Comparison of ENCODE assay signal across 10 cellular contexts in genomic region chr11:3130269-3131071, GRCh38. TPM values are rescaled to one million over a fixed set of nuclear protein-coding genes. Genes with fewer than 3 reads are reported as not detected.
A peak's percentile ranks its signal among the peaks of the same experiment; 100 is the strongest.
DNase-seq lines count a peak whose midpoint lies in the region; ATAC-seq and TF ChIP-seq lines count a peak whose summit lies in the region.
"Had no signal": no experiment of that assay in that cellular context is flagged by ENCODE, and none has a peak within 500 bp of the region (broad histone marks: within the 10 kb centered on the region; RNA-seq: fewer than 3 reads in every experiment).

No MANE protein-coding gene starts in this region.

- no peak for ATAC-seq in GM18909 (IDR thresholded peaks at IDR 0.05; ENCODE audit: poor library complexity, unreplicated experiment)

- H3K27me3 ChIP-seq in H7 (ENCODE audit: control insufficient read depth, insufficient read depth, low read length) (no peaks in the 10 kb centered on the region), dorsolateral prefrontal cortex (no peaks in the 10 kb centered on the region)
- H3K27me3 ChIP-seq: esophagus muscularis mucosa had no signal

- intact Hi-C loops in dorsolateral prefrontal cortex (cut with DNase I) = no loop called here

- no peak for TF ChIP-seq CTCF in dorsolateral prefrontal cortex (IDR thresholded peaks at IDR 0.05 in 54 of 56, conservative IDR thresholded peaks at IDR 0.05 in 2 of 56; ENCODE audit: low read depth in 1 of 56, partially characterized antibody in 56 of 56)
- TF ChIP-seq CTCF in GM10266 (IDR thresholded peaks at IDR 0.05; ENCODE audit: control insufficient read depth, insufficient read depth, low read depth, missing control alignments) = no peak

- peak; percentile 56 for DNase-seq in H7
- peak; percentile 34 for DNase-seq in NCI-H2171 (lab: John Stamatoyannopoulos, UW)
- peak in 8 of 10 donors; percentile 44 to 85 (median 63) for DNase-seq in dorsolateral prefrontal cortex
- peak; percentile 11 for DNase-seq in pons (ENCODE audit: low spot score)
- no peak for DNase-seq in COLO829 (ENCODE audit: low spot score)
- DNase-seq in NAMALWA (ENCODE audit: low spot score) = no peak
- DNase-seq in GM10266 (ENCODE audit: extremely low spot score) = no peak
- DNase-seq: activated T-cell treated with anti-CD3 and anti-CD28 coated beads, Interleukin-2, amount 50 U/mL, for 24 hours had no signal

- no peak overlapping the region for H3K4me3 ChIP-seq in H7 (ENCODE audit: insufficient read depth, low read depth, low read length)
- no peak overlapping the region for H3K4me3 ChIP-seq in dorsolateral prefrontal cortex
- H3K4me3 ChIP-seq: esophagus muscularis mucosa had no signal

- peak overlapping the region in 3 of 59 donors; percentile 4 to 28 (median 7) for H3K27ac ChIP-seq in dorsolateral prefrontal cortex
- H3K27ac ChIP-seq: esophagus muscularis mucosa had no signal

- H3K36me3 ChIP-seq in H7 (replicated peaks; ENCODE audit: control insufficient read depth, insufficient read depth, low read length) = no peaks in the 10 kb centered on the region

RNA-seq across cellular contexts. Expression of gene OSBPL5, which starts 34.6 kb away (rescaled TPM):
- total RNA-seq in H7 (2014; rRNA removed; shearing (Covaris generic)) = 21.1 and 23.7 TPM in 2 replicates
- 10 to 100 TPM; 26.3 to 70.7 (median 43.8) TPM for total RNA-seq in dorsolateral prefrontal cortex

Comparison
In these comparisons a context has a peak if more than half of its experiments do, and no peak if none do; other contexts are left out.
1. DNase-seq: peak in H7 (single experiment), NCI-H2171 (single experiment), dorsolateral prefrontal cortex (8 of 10) and pons (single experiment); none in COLO829 (single experiment), NAMALWA (single experiment) and GM10266 (single experiment).